18 cellular contexts compared by ENCODE assay signal in genomic region chr1:151814971-151815545, GRCh38. TPM values are rescaled to one million over a fixed set of nuclear protein-coding genes. Genes with fewer than 3 reads are reported as not detected.
"Had no signal": no experiment of that assay in that cellular context is flagged by ENCODE, and none has a peak within 500 bp of the region (broad histone marks: within the 10 kb centered on the region; RNA-seq: fewer than 3 reads in every experiment).

No MANE protein-coding gene starts in this region.

- ATAC-seq: gastrocnemius medialis had no signal

- H3K27me3 ChIP-seq: gastrocnemius medialis, heart right ventricle, transverse colon had no signal

- H3K36me3 ChIP-seq: neutrophil, transverse colon had no signal

- H3K9me3 Mint-ChIP-seq: activated T-helper 1 cell treated with anti-CD3 and anti-CD28 coated beads, Interleukin-12 subunit alpha, Interleukin-12 subunit beta, Interleukin-2, Interleukin-4 antibody, amounts not matched to agents 30 ng/mL and 10 ng/mL and 1 ng/mL, durations not matched to agents 14 hours and 24 hours and 36 hours had no signal

- H3K4me3 ChIP-seq: gastrocnemius medialis, heart right ventricle, lower lobe of right lung, transverse colon had no signal

- DNase-seq: activated CD4-positive, alpha-beta T cell treated with anti-CD3 and anti-CD28 coated beads, Interleukin-2, amount 50 U/mL, for 4 hours; activated CD8-positive, alpha-beta memory T cell treated with anti-CD3 and anti-CD28 coated beads, Interleukin-2, amount 50 U/mL, for 48 hours; erythroblast; gastrocnemius medialis; heart right ventricle; lower lobe of right lung; midbrain; stimulated activated CD4-positive, alpha-beta T cell treated with anti-CD3 and anti-CD28 coated beads, Interleukin-15, amount 100 ng/mL, for 24 hours; stimulated activated CD4-positive, alpha-beta T cell treated with anti-CD3 and anti-CD28 coated beads, Interleukin-4, amount 100 ng/mL, for 1 hour; T1000 had no signal

- H3K9me3 ChIP-seq: gastrocnemius medialis, heart right ventricle, lower lobe of right lung, neutrophil, transverse colon had no signal

- H3K27ac ChIP-seq: heart right ventricle, lower lobe of right lung, neutrophil had no signal

- H3K4me1 ChIP-seq: heart right ventricle, lower lobe of right lung, transverse colon had no signal

RNA-seq across cellular contexts. Expression of gene LINGO4, which starts 9.8 kb away (rescaled TPM):
- total RNA-seq: dermis microvascular lymphatic vessel endothelial cell, myocyte had no signal

RNA-seq across cellular contexts. Expression of gene RORC, which starts 16.5 kb away (rescaled TPM):
- total RNA-seq: dermis microvascular lymphatic vessel endothelial cell had no signal

RNA-seq across cellular contexts. Expression of gene C2CD4D, which starts 24.6 kb away (rescaled TPM):
- total RNA-seq: gastrocnemius medialis, heart right ventricle, myocyte, skeletal muscle tissue, transverse colon had no signal

RNA-seq across cellular contexts. Expression of gene THEM5, which starts 38.5 kb away (rescaled TPM):
- total RNA-seq: activated T-helper 1 cell treated with anti-CD3 and anti-CD28 coated beads, Interleukin-12 subunit alpha, Interleukin-12 subunit beta, Interleukin-2, Interleukin-4 antibody, amounts not matched to agents 30 ng/mL and 10 ng/mL and 1 ng/mL, durations not matched to agents 14 hours and 24 hours and 36 hours; dermis microvascular lymphatic vessel endothelial cell; gastrocnemius medialis; left colon; lower lobe of right lung; myocyte; skeletal muscle tissue; transverse colon had no signal
- polyA plus RNA-seq: adipose tissue, heart right ventricle had no signal
